In genomic region chr15:54035616-54036015, GRCh38 we compare ENCODE assay signal across 8 cellular contexts. TPM values are rescaled to one million over a fixed set of nuclear protein-coding genes. Genes with fewer than 3 reads are reported as not detected.
"Had no signal": no experiment of that assay in that cellular context is flagged by ENCODE, and none has a peak within 500 bp of the region (broad histone marks: within the 10 kb centered on the region; RNA-seq: fewer than 3 reads in every experiment).

No MANE protein-coding gene starts in this region.

- DNase-seq: GM23248, GOT3, H7, HCEC 1CT, KBM-7 had no signal

- H3K27me3 Mint-ChIP-seq: IgD-negative memory B cell had no signal

- H2AFZ ChIP-seq: GM23248 had no signal

- H3K4me3 ChIP-seq: GM23248 had no signal

- H3K36me3 Mint-ChIP-seq: IgD-negative memory B cell had no signal

- H3K27ac ChIP-seq: GM23248 had no signal

- H3K27ac Mint-ChIP-seq: IgD-negative memory B cell had no signal

- H3K9ac ChIP-seq: GM23248 had no signal

- H3K4me1 Mint-ChIP-seq: IgD-negative memory B cell had no signal

- H3K4me3 Mint-ChIP-seq: IgD-negative memory B cell had no signal

RNA-seq across cellular contexts. Expression of gene UNC13C, which starts 57.4 kb away (rescaled TPM):
- total RNA-seq: GM23248, H4, HT-29 had no signal
- polyA plus RNA-seq: GM23248 had no signal
